In genomic region chr11:65637794-65638317, GRCh38 we compare ENCODE assay signal across 1 cellular context.
TF ChIP-seq lines count a peak whose summit lies in the region.

SIPA1 (plus strand) TSS chr11:65638101; CDS start chr11:65640922, 2,821 bp downstream.

TF ChIP-seq in K562, 482 proteins besides CTCF, POLR2A, EP300 and RAD21 (continued from another document):
- no peak for TF ChIP-seq TAF9B (IDR thresholded peaks at IDR 0.05; ENCODE audit: partially characterized antibody)
- TF ChIP-seq ATF7 (IDR thresholded peaks at IDR 0.05), result peak; percentile 45; the same call in 1 of the 2 replicates
- TF ChIP-seq ZNF707 (CRISPR knock-in tag; conservative IDR thresholded peaks at IDR 0.05), result no peak
- no peak for TF ChIP-seq TAF15 (IDR thresholded peaks at IDR 0.05; ENCODE audit: low read depth, low read length)
- TF ChIP-seq THRAP3 (IDR thresholded peaks at IDR 0.05; ENCODE audit: borderline replicate concordance), result no peak
- no peak for TF ChIP-seq E2F1 (CRISPR knock-in tag; IDR thresholded peaks at IDR 0.05)
- no peak for TF ChIP-seq TBL1XR1 (IDR thresholded peaks at IDR 0.05; ENCODE audit: low read length in 2 of 2)
- no peak for TF ChIP-seq HSF4 (CRISPR knock-in tag; IDR thresholded peaks at IDR 0.05; ENCODE audit: borderline replicate concordance)
- TF ChIP-seq, protein P1, sequence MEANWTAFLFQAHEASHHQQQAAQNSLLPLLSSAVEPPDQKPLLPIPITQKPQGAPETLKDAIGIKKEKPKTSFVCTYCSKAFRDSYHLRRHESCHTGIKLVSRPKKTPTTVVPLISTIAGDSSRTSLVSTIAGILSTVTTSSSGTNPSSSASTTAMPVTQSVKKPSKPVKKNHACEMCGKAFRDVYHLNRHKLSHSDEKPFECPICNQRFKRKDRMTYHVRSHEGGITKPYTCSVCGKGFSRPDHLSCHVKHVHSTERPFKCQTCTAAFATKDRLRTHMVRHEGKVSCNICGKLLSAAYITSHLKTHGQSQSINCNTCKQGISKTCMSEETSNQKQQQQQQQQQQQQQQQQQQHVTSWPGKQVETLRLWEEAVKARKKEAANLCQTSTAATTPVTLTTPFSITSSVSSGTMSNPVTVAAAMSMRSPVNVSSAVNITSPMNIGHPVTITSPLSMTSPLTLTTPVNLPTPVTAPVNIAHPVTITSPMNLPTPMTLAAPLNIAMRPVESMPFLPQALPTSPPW (CRISPR knock-in tag; IDR thresholded peaks at IDR 0.05), result no peak
- 0 out of 2 replicates have a peak, but pooled peaks have one; percentile 34 for TF ChIP-seq CAMTA2 (CRISPR knock-in tag; conservative IDR thresholded peaks at IDR 0.05)
- TF ChIP-seq FOS (IDR thresholded peaks at IDR 0.05; ENCODE audit: extremely low read depth, insufficient read length), result no peak
- no peak for TF ChIP-seq CHD4 (IDR thresholded peaks at IDR 0.05; ENCODE audit: insufficient read depth, insufficient replicate concordance, low read depth, low read length, poor library complexity, severe bottlenecking)
- no peak for TF ChIP-seq WHSC1 (IDR thresholded peaks at IDR 0.05; ENCODE audit: low read length)
- TF ChIP-seq POLR3G (IDR thresholded peaks at IDR 0.05; ENCODE audit: extremely low read depth, insufficient read length, insufficient replicate concordance), result no peak
- peak in 1 of 2 experiments; percentile 76; a peak in 1 of 4 replicates for TF ChIP-seq MAZ (CRISPR knock-in tag; conservative IDR thresholded peaks at IDR 0.05 in 1 of 2, IDR thresholded peaks at IDR 0.05 in 1 of 2)
- no peak for TF ChIP-seq ZFPM2 (CRISPR knock-in tag; IDR thresholded peaks at IDR 0.05)
- TF ChIP-seq ZNF121 (CRISPR knock-in tag; conservative IDR thresholded peaks at IDR 0.05), result no peak
- no peak for TF ChIP-seq RNF219 (CRISPR knock-in tag; IDR thresholded peaks at IDR 0.05)
- no peak for TF ChIP-seq TGIF2 (CRISPR knock-in tag; IDR thresholded peaks at IDR 0.05)
- TF ChIP-seq, protein P2, sequence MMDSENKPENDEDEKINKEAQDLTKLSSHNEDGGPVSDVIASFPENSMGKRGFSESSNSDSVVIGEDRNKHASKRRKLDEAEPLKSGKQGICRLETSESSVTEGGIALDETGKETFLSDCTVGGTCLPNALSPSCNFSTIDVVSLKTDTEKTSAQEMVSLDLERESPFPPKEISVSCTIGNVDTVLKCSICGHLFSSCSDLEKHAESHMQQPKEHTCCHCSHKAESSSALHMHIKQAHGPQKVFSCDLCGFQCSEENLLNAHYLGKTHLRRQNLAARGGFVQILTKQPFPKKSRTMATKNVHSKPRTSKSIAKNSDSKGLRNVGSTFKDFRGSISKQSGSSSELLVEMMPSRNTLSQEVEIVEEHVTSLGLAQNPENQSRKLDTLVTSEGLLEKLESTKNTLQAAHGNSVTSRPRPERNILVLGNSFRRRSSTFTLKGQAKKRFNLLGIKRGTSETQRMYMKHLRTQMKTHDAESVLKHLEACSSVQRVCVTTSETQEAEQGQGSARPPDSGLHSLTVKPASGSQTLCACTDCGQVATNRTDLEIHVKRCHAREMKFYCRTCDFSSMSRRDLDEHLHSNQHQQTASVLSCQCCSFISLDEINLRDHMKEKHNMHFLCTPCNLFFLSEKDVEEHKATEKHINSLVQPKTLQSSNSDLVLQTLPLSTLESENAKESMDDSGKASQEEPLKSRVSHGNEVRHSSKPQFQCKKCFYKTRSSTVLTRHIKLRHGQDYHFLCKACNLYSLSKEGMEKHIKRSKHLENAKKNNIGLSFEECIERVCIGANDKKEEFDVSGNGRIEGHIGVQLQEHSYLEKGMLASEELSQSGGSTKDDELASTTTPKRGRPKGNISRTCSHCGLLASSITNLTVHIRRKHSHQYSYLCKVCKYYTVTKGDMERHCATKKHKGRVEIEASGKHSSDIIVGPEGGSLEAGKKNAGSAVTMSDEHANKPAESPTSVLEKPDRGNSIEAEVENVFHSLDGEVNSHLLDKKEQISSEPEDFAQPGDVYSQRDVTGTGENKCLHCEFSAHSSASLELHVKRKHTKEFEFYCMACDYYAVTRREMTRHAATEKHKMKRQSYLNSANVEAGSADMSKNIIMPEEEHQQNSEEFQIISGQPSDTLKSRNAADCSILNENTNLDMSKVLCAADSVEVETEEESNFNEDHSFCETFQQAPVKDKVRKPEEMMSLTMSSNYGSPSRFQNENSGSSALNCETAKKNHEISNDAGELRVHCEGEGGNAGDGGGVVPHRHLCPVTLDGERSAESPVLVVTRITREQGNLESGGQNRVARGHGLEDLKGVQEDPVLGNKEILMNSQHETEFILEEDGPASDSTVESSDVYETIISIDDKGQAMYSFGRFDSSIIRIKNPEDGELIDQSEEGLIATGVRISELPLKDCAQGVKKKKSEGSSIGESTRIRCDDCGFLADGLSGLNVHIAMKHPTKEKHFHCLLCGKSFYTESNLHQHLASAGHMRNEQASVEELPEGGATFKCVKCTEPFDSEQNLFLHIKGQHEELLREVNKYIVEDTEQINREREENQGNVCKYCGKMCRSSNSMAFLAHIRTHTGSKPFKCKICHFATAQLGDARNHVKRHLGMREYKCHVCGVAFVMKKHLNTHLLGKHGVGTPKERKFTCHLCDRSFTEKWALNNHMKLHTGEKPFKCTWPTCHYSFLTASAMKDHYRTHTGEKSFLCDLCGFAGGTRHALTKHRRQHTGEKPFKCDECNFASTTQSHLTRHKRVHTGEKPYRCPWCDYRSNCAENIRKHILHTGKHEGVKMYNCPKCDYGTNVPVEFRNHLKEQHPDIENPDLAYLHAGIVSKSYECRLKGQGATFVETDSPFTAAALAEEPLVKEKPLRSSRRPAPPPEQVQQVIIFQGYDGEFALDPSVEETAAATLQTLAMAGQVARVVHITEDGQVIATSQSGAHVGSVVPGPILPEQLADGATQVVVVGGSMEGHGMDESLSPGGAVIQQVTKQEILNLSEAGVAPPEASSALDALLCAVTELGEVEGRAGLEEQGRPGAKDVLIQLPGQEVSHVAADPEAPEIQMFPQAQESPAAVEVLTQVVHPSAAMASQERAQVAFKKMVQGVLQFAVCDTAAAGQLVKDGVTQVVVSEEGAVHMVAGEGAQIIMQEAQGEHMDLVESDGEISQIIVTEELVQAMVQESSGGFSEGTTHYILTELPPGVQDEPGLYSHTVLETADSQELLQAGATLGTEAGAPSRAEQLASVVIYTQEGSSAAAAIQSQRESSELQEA (IDR thresholded peaks at IDR 0.05; ENCODE audit: low read depth), result no peak
- no peak for TF ChIP-seq HNRNPH1 (optimal IDR thresholded peaks at IDR 0.05; ENCODE audit: low read depth, low read length)
- no peak for TF ChIP-seq PATZ1 (CRISPR knock-in tag; IDR thresholded peaks at IDR 0.05; ENCODE audit: borderline replicate concordance)
- TF ChIP-seq POLR3A (IDR thresholded peaks at IDR 0.05; ENCODE audit: borderline replicate concordance, extremely low read depth, insufficient read depth, insufficient read length), result no peak
- no peak for TF ChIP-seq CBX2 (IDR thresholded peaks at IDR 0.05; ENCODE audit: insufficient read depth, low read length, poor library complexity, severe bottlenecking)
- TF ChIP-seq ZNF77 (CRISPR knock-in tag; IDR thresholded peaks at IDR 0.05), result no peak
- TF ChIP-seq NR0B1 (IDR thresholded peaks at IDR 0.05; ENCODE audit: partially characterized antibody), result no peak
- TF ChIP-seq POLR2AphosphoS5 (IDR thresholded peaks at IDR 0.05; ENCODE audit: control insufficient read depth, insufficient read depth, low read depth, low read length), result peak; percentile 65; the same call in 1 of the 2 replicates
- TF ChIP-seq SRSF9 (IDR thresholded peaks at IDR 0.05; ENCODE audit: borderline replicate concordance, low read depth, low read length), result no peak
- TF ChIP-seq ZNF592 (IDR thresholded peaks at IDR 0.05), result 0 out of 2 replicates have a peak, but pooled peaks have one; percentile 53
- TF ChIP-seq ZNF384 (IDR thresholded peaks at IDR 0.05; ENCODE audit: low read depth, low read length), result 0 out of 2 replicates have a peak, but pooled peaks have one; percentile 26
- TF ChIP-seq ZNF699 (CRISPR knock-in tag; IDR thresholded peaks at IDR 0.05; ENCODE audit: insufficient replicate concordance), result no peak
- TF ChIP-seq TAF7 (tag; IDR thresholded peaks at IDR 0.05), result no peak
- peak; percentile 80 for TF ChIP-seq CXXC5 (CRISPR knock-in tag; IDR thresholded peaks at IDR 0.05)
- TF ChIP-seq, protein P3, sequence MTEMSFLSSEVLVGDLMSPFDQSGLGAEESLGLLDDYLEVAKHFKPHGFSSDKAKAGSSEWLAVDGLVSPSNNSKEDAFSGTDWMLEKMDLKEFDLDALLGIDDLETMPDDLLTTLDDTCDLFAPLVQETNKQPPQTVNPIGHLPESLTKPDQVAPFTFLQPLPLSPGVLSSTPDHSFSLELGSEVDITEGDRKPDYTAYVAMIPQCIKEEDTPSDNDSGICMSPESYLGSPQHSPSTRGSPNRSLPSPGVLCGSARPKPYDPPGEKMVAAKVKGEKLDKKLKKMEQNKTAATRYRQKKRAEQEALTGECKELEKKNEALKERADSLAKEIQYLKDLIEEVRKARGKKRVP (CRISPR knock-in tag; IDR thresholded peaks at IDR 0.05), result no peak; the same call in 1 of the 2 replicates
- TF ChIP-seq CCNT2 (IDR thresholded peaks at IDR 0.05; ENCODE audit: borderline replicate concordance, extremely low read depth, insufficient read length, low read depth, low read length), result peak; percentile 94
- TF ChIP-seq HDAC6 (IDR thresholded peaks at IDR 0.05; ENCODE audit: low read depth, low read length), result no peak
- peak; percentile 60; the same call in 1 of the 2 replicates for TF ChIP-seq ZFX (CRISPR knock-in tag; IDR thresholded peaks at IDR 0.05)
- no peak for TF ChIP-seq ZNF316 (IDR thresholded peaks at IDR 0.05)
- TF ChIP-seq NFATC3 (IDR thresholded peaks at IDR 0.05), result no peak
